ENCODE assay signal across 26 cellular contexts in the genomic region with DNA sequence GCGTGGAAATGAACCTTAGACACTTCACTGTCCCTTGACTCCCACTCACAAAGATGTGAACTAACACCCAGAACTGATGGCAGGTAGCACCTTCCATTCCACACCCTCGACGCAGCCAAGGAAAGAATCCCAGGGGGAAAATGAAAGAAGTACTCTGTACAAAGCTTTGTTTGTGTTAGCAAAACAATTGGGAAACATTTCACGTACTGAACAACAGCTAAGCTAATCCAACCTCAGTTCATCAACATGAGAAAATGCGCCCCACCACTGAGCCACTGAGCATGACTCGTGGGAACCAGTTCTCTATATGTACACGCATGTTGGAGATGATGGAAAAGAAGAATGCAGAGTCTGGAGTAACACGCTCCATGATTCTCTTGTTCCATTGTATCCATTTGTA. TPM values are rescaled to one million over a fixed set of nuclear protein-coding genes. Genes with fewer than 3 reads are reported as not detected.
DNase-seq lines count a peak whose midpoint lies in the region; ATAC-seq and TF ChIP-seq lines count a peak whose summit lies in the region.
"Had no signal": no experiment of that assay in that cellular context is flagged by ENCODE, and none has a peak within 500 bp of the region (broad histone marks: within the 10 kb centered on the region; RNA-seq: fewer than 3 reads in every experiment).

No MANE protein-coding gene starts in this region.

- ATAC-seq in upper lobe of left lung (ENCODE audit: low FRiP score in 2 of 2) (no peak), GM21447 (IDR thresholded peaks at IDR 0.05; ENCODE audit: unreplicated experiment) (no peak)
- ATAC-seq: lower lobe of right lung; SK-N-SH treated with all-trans-retinoic acid at 6 μM for 48 hours; stimulated activated memory B cell treated with anti-CD40 and anti-IgM and Interleukin-4, amounts not matched to agents 10 μg/mL and 1 μg/mL and 100 μg/mL, for 72 hours; WTC11 had no signal

- H3K4me1 ChIP-seq in esophagus muscularis mucosa (peaks cover 36 to 63% (median 47%) of the 10 kb centered on the region in 4 donors), urinary bladder (ENCODE audit: insufficient read depth) (no peaks in the 10 kb centered on the region), upper lobe of left lung (peaks cover 8 to 25% (median 16%) of the 10 kb centered on the region in 4 donors)

- H3K27ac ChIP-seq in esophagus muscularis mucosa (replicated peaks in 1 of 4), result peak overlapping the region; percentile 60 to 80 (median 68)
- H3K27ac ChIP-seq in urinary bladder (ENCODE audit: low read depth), result peak overlapping the region; percentile 62
- peak overlapping the region in 1 of 4 donors; percentile 1 for H3K27ac ChIP-seq in upper lobe of left lung
- H3K27ac ChIP-seq: KMS-11, lower lobe of right lung had no signal

- TF ChIP-seq EP300 in esophagus muscularis mucosa (IDR thresholded peaks at IDR 0.05) (no peak), upper lobe of left lung (IDR thresholded peaks at IDR 0.05) (no peak)

- H3K9me3 ChIP-seq in esophagus muscularis mucosa (no peaks in the 10 kb centered on the region), upper lobe of left lung (no peaks in the 10 kb centered on the region)
- H3K9me3 ChIP-seq: lower lobe of right lung had no signal

- intact Hi-C loops in esophagus muscularis mucosa (cut with DNase I), result no loop called here

- no peak for TF ChIP-seq POLR2A in esophagus muscularis mucosa (IDR thresholded peaks at IDR 0.05; ENCODE audit: low read depth)
- TF ChIP-seq POLR2A in upper lobe of left lung (IDR thresholded peaks at IDR 0.05), result no peak

- TF ChIP-seq CTCF in esophagus muscularis mucosa (IDR thresholded peaks at IDR 0.05) (no peak), upper lobe of left lung (IDR thresholded peaks at IDR 0.05) (no peak)

- peaks cover 0 to 10% (median 0%) of the 10 kb centered on the region in 4 donors for H3K27me3 ChIP-seq in esophagus muscularis mucosa
- no peaks in the 10 kb centered on the region for H3K27me3 ChIP-seq in upper lobe of left lung

- DNase-seq in NCI-H526 (lab: John Stamatoyannopoulos, UW) (peak; percentile 16 to 51), NCI-H526 treated with DMSO at 0.1 percent for 48 hours (lab: John Stamatoyannopoulos, UW) (no peak), esophagus muscularis mucosa (ENCODE audit: extremely low spot score) (no peak), pons (ENCODE audit: low spot score) (peak; percentile 89), upper lobe of left lung (no peak), DMS53 (lab: John Stamatoyannopoulos, UW) (no peak)
- DNase-seq: 8988T; activated CD4-positive, alpha-beta memory T cell treated with anti-CD3 and anti-CD28 coated beads for 36 hours; activated naive CD4-positive, alpha-beta T cell; activated T-cell treated with anti-CD3 and anti-CD28 coated beads for 4 hours; Calu3; cerebellar nuclear complex; H7; immature natural killer cell; lower lobe of right lung; NCI-H2081 treated with DMSO at 0.1 percent for 48 hours; occipital lobe; trophoblast cell had no signal

- H3K4me3 ChIP-seq in esophagus muscularis mucosa (no peak overlapping the region), urinary bladder (ENCODE audit: low read depth, low read length) (no peak overlapping the region), upper lobe of left lung (no peak overlapping the region)
- H3K4me3 ChIP-seq: lower lobe of right lung had no signal

- WGBS in esophagus muscularis mucosa, result 84% methylated on average over 8 of the region's 8 CpGs
- 83% methylated on average over 8 of the region's 8 CpGs for WGBS in urinary bladder
- 70 to 76% methylated on average over 8 of the region's 8 CpGs for whole genome bisulfite sequencing in upper lobe of left lung, 2 donors

- H3K36me3 ChIP-seq in esophagus muscularis mucosa (no peaks in the 10 kb centered on the region), urinary bladder (ENCODE audit: insufficient read depth) (no peaks in the 10 kb centered on the region), upper lobe of left lung (no peaks in the 10 kb centered on the region)
- H3K36me3 ChIP-seq: lower lobe of right lung had no signal

RNA-seq across cellular contexts. Expression of a gene that starts 32.0 kb away (rescaled TPM):
- 10 to 100 TPM in 1 of 4 donors, 1 to 10 TPM in 3; 5.8 to 12.2 (median 7.5) TPM for total RNA-seq in esophagus muscularis mucosa
- 4.2 TPM for total RNA-seq in urinary bladder
- 6.4 TPM for polyA plus RNA-seq in urinary bladder
- total RNA-seq in upper lobe of left lung, result 1 to 10 TPM in 5 of 6 donors, under 1 TPM in 1; 0.79 to 9.0 (median 2.0) TPM
- total RNA-seq: HT-29, NCI-H460 had no signal
- polyA plus RNA-seq: immature natural killer cell had no signal

Comparison
In these comparisons a context has a peak if more than half of its experiments do, and no peak if none do; other contexts are left out.
1. DNase-seq: peak in NCI-H526 (2 of 2) and pons (single experiment); none in NCI-H526 treated with DMSO at 0.1 percent for 48 hours (single experiment), esophagus muscularis mucosa (single experiment), upper lobe of left lung (0 of 2) and DMS53 (single experiment).